Comparison of ENCODE assay signal across 24 cellular contexts in the genomic region with DNA sequence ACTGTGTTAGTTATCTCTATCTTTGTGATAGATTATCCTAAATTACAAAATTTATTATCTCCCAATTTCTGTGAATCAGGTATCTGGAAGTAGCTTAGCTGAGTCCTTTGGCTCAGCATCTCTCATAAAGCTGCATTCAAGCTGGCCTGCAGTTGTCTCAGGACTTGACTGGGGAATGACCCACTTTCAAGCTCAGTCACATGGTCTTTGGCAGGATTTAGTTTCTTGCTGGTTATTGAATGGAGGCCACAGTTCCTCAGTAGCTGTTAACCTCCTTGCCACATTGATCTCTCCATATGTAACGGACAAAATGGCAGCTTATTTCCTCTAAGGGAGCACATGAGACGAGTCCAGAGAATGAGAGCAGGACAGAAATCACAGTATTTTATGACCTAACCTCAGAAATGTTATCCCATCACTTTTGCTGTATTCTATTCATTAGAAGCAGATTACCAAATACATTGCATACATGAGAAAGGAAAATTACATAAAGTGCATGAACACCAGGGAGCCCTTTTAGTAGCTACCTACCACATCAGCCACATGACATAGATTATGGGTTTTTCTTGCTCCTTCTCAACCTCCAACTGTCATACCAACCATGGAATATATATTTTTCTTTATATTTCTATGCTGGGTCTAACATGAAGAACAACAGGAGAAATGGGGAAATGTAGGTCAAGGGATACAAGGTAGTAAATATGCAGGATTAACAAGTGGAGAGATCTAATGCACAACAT.
"Had no signal": no experiment of that assay in that cellular context is flagged by ENCODE, and none has a peak within 500 bp of the region (broad histone marks: within the 10 kb centered on the region; RNA-seq: fewer than 3 reads in every experiment).

No MANE protein-coding gene starts in this region.

- H3K9me3 ChIP-seq: adrenal gland, body of pancreas, breast epithelium, SJCRH30, SK-N-SH had no signal

- H3K4me2 ChIP-seq: KMS-11, SK-N-SH had no signal

- DNase-seq: activated CD4-positive, alpha-beta T cell treated with anti-CD3 and anti-CD28 coated beads for 36 hours; activated CD4-positive, alpha-beta T cell treated with anti-CD3 and anti-CD28 coated beads, Interleukin-2, amount 10 ng/mL, durations not matched to agents 7 days and 5 days; activated CD4-positive, alpha-beta T cell treated with anti-CD3 and anti-CD28 coated beads, Interleukin-2, amount 50 U/mL, for 48 hours; activated CD8-positive, alpha-beta T cell treated with anti-CD3 and anti-CD28 coated beads, Interleukin-2, amount 10 ng/mL, durations not matched to agents 7 days and 5 days; activated gamma-delta T cell; activated naive CD4-positive, alpha-beta T cell treated with Interleukin-2 at 50 U/mL for 16 hours; activated naive CD8-positive, alpha-beta T cell treated with anti-CD3 and anti-CD28 coated beads, Interleukin-2, amount 10 ng/mL, durations not matched to agents 7 days and 5 days; activated T-cell treated with anti-CD3 and anti-CD28 coated beads, Interleukin-2, amount 50 U/mL, for 24 hours; adrenal gland; body of pancreas; MM.1S; MV-4-11; NCI-H1092; NCI-H1436 treated with DMSO at 0.1 percent for 48 hours; NCI-H1694 treated with DMSO at 0.1 percent for 48 hours; NCI-H2029; NCI-H510A; SHP77; SK-N-SH had no signal

- H3K27me3 ChIP-seq: adrenal gland, body of pancreas, breast epithelium, SJCRH30 had no signal

- H3K27ac ChIP-seq: adrenal gland, body of pancreas, breast epithelium, KMS-11, SJCRH30 had no signal

- H3K36me3 ChIP-seq: adrenal gland, breast epithelium, SJCRH30 had no signal

- H3K4me1 ChIP-seq: adrenal gland, body of pancreas, breast epithelium, SJCRH30 had no signal

- H3K9ac ChIP-seq: KMS-11, SK-N-SH had no signal

- ATAC-seq: activated CD4-positive, alpha-beta T cell treated with anti-CD3 and anti-CD28 coated beads for 36 hours; activated CD4-positive, CD25-positive, alpha-beta regulatory T cell treated with anti-CD3 and anti-CD28 coated beads, Interleukin-2, amount 50 U/mL, for 24 hours; activated CD8-positive, alpha-beta T cell treated with anti-CD3 and anti-CD28 coated beads, Interleukin-2, amount 10 ng/mL, durations not matched to agents 7 days and 5 days; body of pancreas; Panc1 had no signal

- H3K4me3 ChIP-seq: adrenal gland, body of pancreas, breast epithelium, SJCRH30 had no signal
